ENCODE assay signal across 31 cellular contexts in the genomic region with DNA sequence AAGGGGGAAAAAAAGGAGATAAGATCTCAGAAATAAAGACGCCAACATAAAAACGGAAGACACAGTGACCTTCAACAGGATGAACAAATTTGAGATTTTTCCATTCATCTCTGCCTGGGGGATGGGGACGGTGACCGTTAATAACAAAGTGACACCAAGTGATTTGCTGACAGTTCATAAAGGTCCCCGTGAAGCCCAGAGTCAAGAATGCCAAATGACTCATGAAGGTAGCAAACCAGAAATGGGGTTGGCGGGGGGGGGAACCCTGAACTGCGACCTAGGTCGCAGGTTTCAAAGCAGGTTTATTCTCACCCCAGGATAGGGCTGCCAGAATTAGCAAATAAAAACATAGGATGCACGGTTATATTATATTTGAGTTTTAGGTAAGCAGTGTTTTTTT.
"Had no signal": no experiment of that assay in that cellular context is flagged by ENCODE, and none has a peak within 500 bp of the region (broad histone marks: within the 10 kb centered on the region; RNA-seq: fewer than 3 reads in every experiment).

No MANE protein-coding gene starts in this region.

- H3K36me3 Mint-ChIP-seq: activated naive CD8-positive, alpha-beta T cell treated with anti-CD3 and anti-CD28 coated beads, Interleukin-2, amount 10 ng/mL, durations not matched to agents 7 days and 5 days; immature natural killer cell; natural killer cell had no signal

- H3K4me3 ChIP-seq: breast epithelium, dorsolateral prefrontal cortex, esophagus muscularis mucosa, hepatocyte, left lung, lung, thyroid gland had no signal

- H3K36me3 ChIP-seq: breast epithelium, esophagus muscularis mucosa, left lung, thyroid gland had no signal

- FAIRE-seq: colon, frontal cortex, urothelium cell line had no signal

- H3K27ac Mint-ChIP-seq: activated CD4-positive, alpha-beta memory T cell treated with anti-CD3 and anti-CD28 coated beads, Interleukin-2, amount 10 ng/mL, durations not matched to agents 7 days and 5 days; activated CD4-positive, alpha-beta T cell treated with anti-CD3 and anti-CD28 coated beads, Interleukin-2, amount 10 ng/mL, durations not matched to agents 24 days and 14 days; activated naive CD4-positive, alpha-beta T cell treated with anti-CD3 and anti-CD28 coated beads for 36 hours; activated naive CD8-positive, alpha-beta T cell treated with anti-CD3 and anti-CD28 coated beads, Interleukin-2, amount 10 ng/mL, durations not matched to agents 7 days and 5 days; activated T-cell treated with anti-CD3 and anti-CD28 coated beads, Interleukin-2, amount 50 U/mL, for 24 hours; activated T-helper 17 cell treated with anti-CD3 and anti-CD28 coated beads, Interleukin-2, amount 50 U/mL, for 72 hours; effector memory CD8-positive, alpha-beta T cell; immature natural killer cell; natural killer cell; progenitor cell of endocrine pancreas; stimulated activated naive CD8-positive, alpha-beta T cell treated with anti-CD3 and anti-CD28 coated beads, Interleukin-15, Interleukin-2, amounts not matched to agents 100 ng/mL and 50 ng/mL, for 24 hours; T-helper 2 cell treated with Interferon-gamma antibody and Interleukin-4, amounts not matched to agents 5 μg/mL and 100 μg/mL, for 36 hours had no signal

- H3K4me1 Mint-ChIP-seq: activated CD4-positive, alpha-beta T cell treated with anti-CD3 and anti-CD28 coated beads, Interleukin-2, amount 10 ng/mL, durations not matched to agents 24 days and 14 days; activated T-helper 17 cell treated with anti-CD3 and anti-CD28 coated beads, Interleukin-2, amount 50 U/mL, for 72 hours; immature natural killer cell had no signal

- H3K4me1 ChIP-seq: breast epithelium, thyroid gland had no signal

- H3K27me3 ChIP-seq: breast epithelium, dorsolateral prefrontal cortex, esophagus muscularis mucosa, hepatocyte, left lung, thyroid gland had no signal

- H3K9me3 Mint-ChIP-seq: activated CD4-positive, alpha-beta memory T cell treated with anti-CD3 and anti-CD28 coated beads, Interleukin-2, amount 10 ng/mL, durations not matched to agents 7 days and 5 days; activated CD4-positive, alpha-beta T cell treated with anti-CD3 and anti-CD28 coated beads, Interleukin-2, amount 10 ng/mL, durations not matched to agents 24 days and 14 days; activated naive CD4-positive, alpha-beta T cell treated with anti-CD3 and anti-CD28 coated beads for 36 hours; activated naive CD8-positive, alpha-beta T cell treated with anti-CD3 and anti-CD28 coated beads, Interleukin-2, amount 10 ng/mL, durations not matched to agents 7 days and 5 days; activated T-cell treated with anti-CD3 and anti-CD28 coated beads, Interleukin-2, amount 50 U/mL, for 24 hours; activated T-helper 17 cell treated with anti-CD3 and anti-CD28 coated beads, Interleukin-2, amount 50 U/mL, for 72 hours; central memory CD8-positive, alpha-beta T cell; effector memory CD8-positive, alpha-beta T cell; immature natural killer cell; natural killer cell; stimulated activated naive CD8-positive, alpha-beta T cell treated with anti-CD3 and anti-CD28 coated beads, Interleukin-15, Interleukin-2, amounts not matched to agents 100 ng/mL and 50 ng/mL, for 24 hours; T-helper 2 cell treated with Interferon-gamma antibody and Interleukin-4, amounts not matched to agents 5 μg/mL and 100 μg/mL, for 36 hours had no signal

- ATAC-seq: activated CD4-positive, CD25-positive, alpha-beta regulatory T cell treated with anti-CD3 and anti-CD28 coated beads, Interleukin-2, amount 50 U/mL, for 24 hours; activated T-helper 17 cell treated with anti-CD3 and anti-CD28 coated beads, Interleukin-2, amount 50 U/mL, for 72 hours; effector memory CD8-positive, alpha-beta T cell; left lung; natural killer cell had no signal

- H3K27ac ChIP-seq: breast epithelium, dorsolateral prefrontal cortex, esophagus muscularis mucosa, hepatocyte, left lung, thyroid gland, VCaP had no signal

- H3K4me3 Mint-ChIP-seq: activated CD4-positive, alpha-beta memory T cell treated with anti-CD3 and anti-CD28 coated beads, Interleukin-2, amount 10 ng/mL, durations not matched to agents 7 days and 5 days; activated CD4-positive, alpha-beta T cell treated with anti-CD3 and anti-CD28 coated beads, Interleukin-2, amount 10 ng/mL, durations not matched to agents 24 days and 14 days; activated naive CD4-positive, alpha-beta T cell treated with anti-CD3 and anti-CD28 coated beads for 36 hours; activated naive CD8-positive, alpha-beta T cell treated with anti-CD3 and anti-CD28 coated beads, Interleukin-2, amount 10 ng/mL, durations not matched to agents 7 days and 5 days; activated T-cell treated with anti-CD3 and anti-CD28 coated beads, Interleukin-2, amount 50 U/mL, for 24 hours; activated T-helper 17 cell treated with anti-CD3 and anti-CD28 coated beads, Interleukin-2, amount 50 U/mL, for 72 hours; central memory CD8-positive, alpha-beta T cell; effector memory CD8-positive, alpha-beta T cell; immature natural killer cell; natural killer cell; stimulated activated naive CD8-positive, alpha-beta T cell treated with anti-CD3 and anti-CD28 coated beads, Interleukin-15, Interleukin-2, amounts not matched to agents 100 ng/mL and 50 ng/mL, for 24 hours; T-helper 2 cell treated with Interferon-gamma antibody and Interleukin-4, amounts not matched to agents 5 μg/mL and 100 μg/mL, for 36 hours had no signal

- H3K9me3 ChIP-seq: breast epithelium, esophagus muscularis mucosa, left lung, thyroid gland had no signal

- H3K79me2 ChIP-seq: hepatocyte had no signal

- H3K27me3 Mint-ChIP-seq: stimulated activated naive CD8-positive, alpha-beta T cell treated with anti-CD3 and anti-CD28 coated beads, Interleukin-15, Interleukin-2, amounts not matched to agents 100 ng/mL and 50 ng/mL, for 24 hours had no signal

- DNase-seq: activated CD4-positive, alpha-beta memory T cell treated with anti-CD3 and anti-CD28 coated beads, Interleukin-2, amount 10 ng/mL, durations not matched to agents 7 days and 5 days; activated CD4-positive, alpha-beta T cell treated with anti-CD3 and anti-CD28 coated beads, Interleukin-2, amount 10 ng/mL, durations not matched to agents 24 days and 14 days; activated naive CD4-positive, alpha-beta T cell treated with anti-CD3 and anti-CD28 coated beads for 36 hours; activated naive CD8-positive, alpha-beta T cell treated with anti-CD3 and anti-CD28 coated beads, Interleukin-2, amount 10 ng/mL, durations not matched to agents 7 days and 5 days; activated T-cell treated with anti-CD3 and anti-CD28 coated beads, Interleukin-2, amount 50 U/mL, for 24 hours; amniotic stem cell; dorsolateral prefrontal cortex; effector memory CD8-positive, alpha-beta T cell; glutamatergic neuron; immature natural killer cell; left lung; natural killer cell; retina; stimulated activated CD4-positive, alpha-beta T cell treated with anti-CD3 and anti-CD28 coated beads, Interleukin-12 subunit alpha, Interleukin-12 subunit beta, amount 100 ng/mL, for 4 hours; stimulated activated CD4-positive, alpha-beta T cell treated with anti-CD3 and anti-CD28 coated beads, Interleukin-4, amount 100 ng/mL, for 4 hours; substantia nigra; thyroid gland had no signal

- H3K4me2 ChIP-seq: hepatocyte had no signal
